Comparison of ENCODE assay signal across 8 cellular contexts in genomic region chr6:30915591-30915946, GRCh38. TPM values are rescaled to one million over a fixed set of nuclear protein-coding genes. Genes with fewer than 3 reads are reported as not detected.
A peak's percentile ranks its signal among the peaks of the same experiment; 100 is the strongest.
DNase-seq lines count a peak whose midpoint lies in the region; ATAC-seq and TF ChIP-seq lines count a peak whose summit lies in the region.

No MANE protein-coding gene starts in this region.

- BruUV-seq in PC-9 (replicated peaks; lab: Mats Ljungman, UMichigan) (no TSS peak), mammary epithelial cell (replicated peaks; lab: Mats Ljungman, UMichigan) (no TSS peak)

- peaks cover 17% of the 10 kb centered on the region for H3K4me1 ChIP-seq in PC-9 (replicated peaks; ENCODE audit: insufficient read depth)
- H3K4me1 ChIP-seq in mammary epithelial cell (ENCODE audit: insufficient read depth, low read length) = peaks cover 25% of the 10 kb centered on the region

- no peaks in the 10 kb centered on the region for H3K27me3 Mint-ChIP-seq in stimulated activated naive B cell treated with anti-CD40 and anti-IgM and Interleukin-4, amounts not matched to agents 10 μg/mL and 1 μg/mL and 100 μg/mL, for 72 hours

- H3K4me2 ChIP-seq in PC-9 (peak overlapping the region; percentile 90), mammary epithelial cell (ENCODE audit: insufficient read depth, low read depth, low read length) (no peak overlapping the region)

- no peak overlapping the region for H3K9ac ChIP-seq in mammary epithelial cell (ENCODE audit: insufficient read depth, low read length)

- intact Hi-C loops in PC-9 (cut with micrococcal nuclease; ENCODE audit: unreplicated experiment) = loop anchor here (1.0 to 10.0 kb wide), 9 partner anchors 31 to 449 kb away; partner anchors contain the start of gene DDR1
- intact Hi-C loops in mammary epithelial cell (cut with micrococcal nuclease) = loop anchor here (1.0 to 2.0 kb wide), 9 partner anchors 27 to 277 kb away; partner anchors contain the start of gene FLOT1

- H3K4me1 Mint-ChIP-seq in stimulated activated naive B cell treated with anti-CD40 and anti-IgM and Interleukin-4, amounts not matched to agents 10 μg/mL and 1 μg/mL and 100 μg/mL, for 72 hours = peaks cover 28 to 62% of the 10 kb centered on the region in 2 donors

- peaks cover 52 to 70% of the 10 kb centered on the region in 2 donors for H3K36me3 Mint-ChIP-seq in stimulated activated naive B cell treated with anti-CD40 and anti-IgM and Interleukin-4, amounts not matched to agents 10 μg/mL and 1 μg/mL and 100 μg/mL, for 72 hours

- H2AFZ ChIP-seq in PC-9 (no peak overlapping the region), mammary epithelial cell (ENCODE audit: low read depth, low read length) (peak overlapping the region; percentile 62)

- H3K4me3 ChIP-seq in PC-9 = no peak overlapping the region
- H3K4me3 ChIP-seq in mammary epithelial cell (replicated peaks in 1 of 3; ENCODE audit: insufficient read depth in 1 of 3, low read depth in 2 of 3, low read length in 3 of 3) = no peak overlapping the region

- CTCF ChIA-PET in PC-9 (lab: Charles Lee) = interaction anchor here (0.6 to 5.7 kb wide), 9 partner anchors 27 to 199 kb away, joined by 3 to 69 read pairs (median 5); partner anchors contain the start of gene PSORS1C1
- CTCF ChIA-PET in mammary epithelial cell (lab: Charles Lee; ENCODE audit: low non-redundant PET) = interaction anchor here (0.6 to 3.6 kb wide), 7 partner anchors 19 to 172 kb away, joined by 3 to 42 read pairs (median 3); no protein-coding TSS in a partner anchor

- H3F3A ChIP-seq in PC-9 (ENCODE audit: insufficient read depth, low read depth) = peaks cover 17% of the 10 kb centered on the region; the same call in 1 of the 2 replicates

- H3K27ac ChIP-seq in PC-9 (no peak overlapping the region), mammary epithelial cell (ENCODE audit: insufficient read depth, low read depth, low read length) (no peak overlapping the region)

- no peak overlapping the region for H3K27ac Mint-ChIP-seq in stimulated activated naive B cell treated with anti-CD40 and anti-IgM and Interleukin-4, amounts not matched to agents 10 μg/mL and 1 μg/mL and 100 μg/mL, for 72 hours

- no peaks in the 10 kb centered on the region for H3K36me3 ChIP-seq in PC-9 (ENCODE audit: low read depth)
- H3K36me3 ChIP-seq in mammary epithelial cell (ENCODE audit: insufficient read depth, low read length) = peaks cover 18% of the 10 kb centered on the region

- in situ Hi-C loops in mammary epithelial cell (cut with MboI; ENCODE audit: low sequenced_read_pairs in 2 of 2) = loop anchor here in 1 of 2 donors (5.0 kb wide), 1 partner anchor 162 kb away; no protein-coding TSS in a partner anchor

- H3K9me2 ChIP-seq in PC-9 (ENCODE audit: insufficient read depth) = no peaks in the 10 kb centered on the region

- H3K79me2 ChIP-seq in PC-9 (ENCODE audit: low read depth) = no peaks in the 10 kb centered on the region
- no peaks in the 10 kb centered on the region for H3K79me2 ChIP-seq in mammary epithelial cell (ENCODE audit: insufficient read depth, low read length)

- H3K9me3 Mint-ChIP-seq in stimulated activated naive B cell treated with anti-CD40 and anti-IgM and Interleukin-4, amounts not matched to agents 10 μg/mL and 1 μg/mL and 100 μg/mL, for 72 hours = no peaks in the 10 kb centered on the region

- no peaks in the 10 kb centered on the region for H3K27me3 ChIP-seq in PC-9 (ENCODE audit: insufficient read depth, low read depth)
- no peaks in the 10 kb centered on the region for H3K27me3 ChIP-seq in mammary epithelial cell (ENCODE audit: insufficient read depth, low read length)

- 20% methylated on average over 5 of the region's 5 CpGs for WGBS in mammary epithelial cell (ENCODE audit: low coverage, missing lambda C conversion rate)

- dilution Hi-C loops in mammary epithelial cell (cut with HindIII; ENCODE audit: low sequenced_read_pairs) = loop anchor here (5.0 kb wide), 3 partner anchors 42 to 157 kb away; no protein-coding TSS in a partner anchor

- ATAC-seq in stimulated activated naive B cell treated with anti-CD40 and anti-IgM and Interleukin-4, amounts not matched to agents 10 μg/mL and 1 μg/mL and 100 μg/mL, for 72 hours (replicated peaks) = no peak
- ATAC-seq in GM18511 (IDR thresholded peaks at IDR 0.05; ENCODE audit: unreplicated experiment) (no peak), GM18861 (IDR thresholded peaks at IDR 0.05; ENCODE audit: unreplicated experiment) (no peak)

- H3K9me3 ChIP-seq in PC-9 (ENCODE audit: insufficient read depth, low read depth) = no peaks in the 10 kb centered on the region
- no peaks in the 10 kb centered on the region for H3K9me3 ChIP-seq in mammary epithelial cell (replicated peaks; ENCODE audit: insufficient read depth, low read length)

- peak; percentile 82 for DNase-seq in DMS53 (lab: John Stamatoyannopoulos, UW)
- DNase-seq in HUDEP-2 (lab: John Stamatoyannopoulos, UW; ENCODE audit: unreplicated experiment in 76 of 76) = peak in 41 of 76 experiments; percentile 4 to 70 (median 44)
- peak in 1 of 2 experiments; percentile 45 for DNase-seq in PC-9
- peak; percentile 49 for DNase-seq in mammary epithelial cell
- DNase-seq in islet precursor cell = peak; percentile 73
- DNase-seq in stimulated activated naive B cell treated with anti-CD40 and anti-IgM and Interleukin-4, amounts not matched to agents 10 μg/mL and 1 μg/mL and 100 μg/mL, for 72 hours = no peak

- peak overlapping the region; percentile 90 to 98 for H3K4me3 Mint-ChIP-seq in stimulated activated naive B cell treated with anti-CD40 and anti-IgM and Interleukin-4, amounts not matched to agents 10 μg/mL and 1 μg/mL and 100 μg/mL, for 72 hours

- TF ChIP-seq CTCF in PC-9 (conservative IDR thresholded peaks at IDR 0.05) (peak; percentile 76), mammary epithelial cell (conservative IDR thresholded peaks at IDR 0.05 in 1 of 2, IDR thresholded peaks at IDR 0.05 in 1 of 2; ENCODE audit: extremely low read depth in 1 of 2, insufficient read depth in 1 of 2, low read depth in 1 of 2, low read length in 2 of 2) (peak; percentile 60 to 81)

- POLR2A ChIA-PET in PC-9 (lab: Charles Lee; ENCODE audit: unreplicated experiment) = interaction anchor here (0.6 kb wide), 1 partner anchor 185 kb away, joined by 4 read pairs; no protein-coding TSS in a partner anchor

- H4K20me1 ChIP-seq in PC-9 (ENCODE audit: insufficient read depth) (no peaks in the 10 kb centered on the region), mammary epithelial cell (ENCODE audit: insufficient read depth, low read length) (no peaks in the 10 kb centered on the region)

RNA-seq across cellular contexts. Expression of gene VARS2, which starts 1.5 kb away (rescaled TPM):
- 59.4 and 60.3 TPM in 2 replicates for total RNA-seq in PC-9 (2021)
- total RNA-seq in mammary epithelial cell = 10 to 100 TPM; 17.7 to 25.7 TPM
- polyA plus RNA-seq in mammary epithelial cell = 23.6 TPM
- 24.7 TPM for polyA minus RNA-seq in mammary epithelial cell

RNA-seq across cellular contexts. Expression of gene GTF2H4, which starts 7.6 kb away (rescaled TPM):
- total RNA-seq in PC-9 (2021) = 31.3 and 43.9 TPM in 2 replicates
- 10 to 100 TPM; 17.0 to 41.1 TPM for total RNA-seq in mammary epithelial cell
- polyA plus RNA-seq in mammary epithelial cell = 28.8 TPM
- polyA minus RNA-seq in mammary epithelial cell = 22.1 TPM

RNA-seq across cellular contexts. Expression of gene SFTA2, which starts 16.4 kb away (rescaled TPM):
- 0.72 and 0.75 TPM in 2 replicates for total RNA-seq in PC-9 (2021)
- not detected for total RNA-seq in mammary epithelial cell
- polyA plus RNA-seq in mammary epithelial cell = not detected
- polyA minus RNA-seq in mammary epithelial cell = not detected

RNA-seq across cellular contexts. Expression of gene MUCL3, which starts 25.2 kb away (rescaled TPM):
- total RNA-seq in PC-9 (2021) (not detected in 2 replicates), mammary epithelial cell (not detected)
- polyA plus RNA-seq in mammary epithelial cell = 0.03 TPM
- not detected for polyA minus RNA-seq in mammary epithelial cell

RNA-seq across cellular contexts. Expression of gene DDR1, which starts 31.2 kb away (rescaled TPM):
- total RNA-seq in PC-9 (2021) (267 and 269 TPM in 2 replicates), mammary epithelial cell (100 to 1,000 TPM; 192 to 315 TPM)
- polyA plus RNA-seq in mammary epithelial cell = 130 TPM
- 239 TPM for polyA minus RNA-seq in mammary epithelial cell
